ENCODE assay signal across 9 cellular contexts in genomic region chr3:197454014-197454413, GRCh38.
DNase-seq lines count a peak whose midpoint lies in the region; ATAC-seq, FAIRE-seq and TF ChIP-seq lines count a peak whose summit lies in the region.
"Had no signal": no experiment of that assay in that cellular context is flagged by ENCODE, and none has a peak within 500 bp of the region (broad histone marks: within the 10 kb centered on the region; RNA-seq: fewer than 3 reads in every experiment).

No MANE protein-coding gene starts in this region.

- no peak for TF ChIP-seq EP300 in GM12878 (IDR thresholded peaks at IDR 0.05; ENCODE audit: borderline replicate concordance in 1 of 2, control insufficient read depth in 1 of 2, low read depth in 2 of 2, low read length in 2 of 2)

- no peaks in the 10 kb centered on the region for H3K36me3 Mint-ChIP-seq in neural progenitor cell

- H2AK5ac ChIP-seq in IMR-90 (ENCODE audit: low read depth, low read length) = no peak overlapping the region

- H4K91ac ChIP-seq in IMR-90 (ENCODE audit: insufficient read depth, low read depth, low read length) = no peak overlapping the region

- H3K9me3 ChIP-seq in IMR-90 (ENCODE audit: control insufficient read depth, insufficient read depth, low read length) (no peaks in the 10 kb centered on the region), GM12878 (replicated peaks; ENCODE audit: control insufficient read depth, insufficient read depth, low read length) (no peaks in the 10 kb centered on the region), neural progenitor cell (ENCODE audit: low read depth) (no peaks in the 10 kb centered on the region)

- H3K4me1 ChIP-seq in IMR-90 (ENCODE audit: control insufficient read depth, insufficient read depth, low read length) = peaks cover 7% of the 10 kb centered on the region
- no peaks in the 10 kb centered on the region for H3K4me1 ChIP-seq in GM12878 (ENCODE audit: control insufficient read depth, insufficient read depth, low read length)
- peaks cover 22% of the 10 kb centered on the region for H3K4me1 ChIP-seq in neural progenitor cell

- H2AFZ ChIP-seq in IMR-90 (replicated peaks; ENCODE audit: low read length, poor library complexity) = no peak overlapping the region
- no peak overlapping the region for H2AFZ ChIP-seq in GM12878 (ENCODE audit: control insufficient read depth, low read depth, low read length)
- H2AFZ ChIP-seq in neural progenitor cell (replicated peaks) = no peak overlapping the region

- BruUV-seq in IMR-90 (replicated peaks; lab: Mats Ljungman, UMichigan) (no TSS peak), GM12878 (replicated peaks; lab: Mats Ljungman, UMichigan) (no TSS peak)

- TF ChIP-seq CTCF in IMR-90 (conservative IDR thresholded peaks at IDR 0.05; ENCODE audit: low read depth, low read length) (no peak), GM12878 (IDR thresholded peaks at IDR 0.05 in 2 of 3, conservative IDR thresholded peaks at IDR 0.05 in 1 of 3; ENCODE audit: control insufficient read depth in 2 of 3, extremely low read depth in 1 of 3, insufficient read depth in 1 of 3, low read depth in 3 of 3, low read length in 3 of 3) (peak; percentile 59 to 74 (median 59); a peak in 5 of 6 replicates), neural progenitor cell (IDR thresholded peaks at IDR 0.05) (peak; percentile 27)

- H3F3A ChIP-seq in neural progenitor cell (ENCODE audit: low read depth) = peaks cover 28% of the 10 kb centered on the region

- H3K4me2 ChIP-seq in IMR-90 (ENCODE audit: low read depth, low read length) (no peak overlapping the region), GM12878 (ENCODE audit: control insufficient read depth, insufficient read depth) (no peak overlapping the region), neural progenitor cell (no peak overlapping the region)

- TF ChIP-seq POLR2A in IMR-90 (IDR thresholded peaks at IDR 0.05; ENCODE audit: low read depth, low read length) = no peak
- no peak for TF ChIP-seq POLR2A in GM12878 (IDR thresholded peaks at IDR 0.05; ENCODE audit: low read depth, low read length)

- no peak overlapping the region for H3K14ac ChIP-seq in IMR-90 (replicated peaks; ENCODE audit: low read depth, low read length)

- SMC1A ChIA-PET in GM12878 (lab: Charles Lee; ENCODE audit: uncharacterized antibody, unreplicated experiment) = interaction anchor here (0.7 to 2.9 kb wide), 19 partner anchors 11 to 250 kb away, joined by 3 to 52 read pairs (median 4); no protein-coding TSS in a partner anchor

- H3K56ac ChIP-seq in IMR-90 (ENCODE audit: extremely low read depth, insufficient read depth, low read length) = no peak overlapping the region

- H3K18ac ChIP-seq in IMR-90 (ENCODE audit: low read depth, low read length) = no peak overlapping the region

- no peak overlapping the region for H3K9ac ChIP-seq in IMR-90 (ENCODE audit: low read depth, low read length)
- no peak overlapping the region for H3K9ac ChIP-seq in GM12878 (ENCODE audit: control insufficient read depth, insufficient read depth, low read length)
- H3K9ac ChIP-seq in neural progenitor cell = no peak overlapping the region

- WGBS in IMR-90 (ENCODE audit: extremely low coverage in 2 of 2, insufficient read length in 1 of 2), 2 experiments = no CpG with 5 or more reads among the region's 3 CpGs
- 43% methylated on average over 3 of the region's 3 CpGs for WGBS in GM12878 (ENCODE audit: insufficient coverage, insufficient replicate concordance, low lambda C conversion rate, missing lambda C conversion rate)

- H3K4me1 Mint-ChIP-seq in neural progenitor cell = peaks cover 19% of the 10 kb centered on the region

- H4K20me1 ChIP-seq in IMR-90 (ENCODE audit: insufficient read depth, low read length) (no peaks in the 10 kb centered on the region), GM12878 (ENCODE audit: control insufficient read depth, insufficient read depth) (no peaks in the 10 kb centered on the region), neural progenitor cell (ENCODE audit: low read depth) (no peaks in the 10 kb centered on the region)

- peak; percentile 9 for DNase-seq in NCI-H345 (lab: John Stamatoyannopoulos, UW)
- no peak for DNase-seq in NCI-H345 treated with DMSO at 0.1 percent for 48 hours (lab: John Stamatoyannopoulos, UW; ENCODE audit: unreplicated experiment)
- no peak for DNase-seq in IMR-90
- DNase-seq in GM12878 (ENCODE audit: low read depth, low spot score) = no peak
- DNase-seq in neural progenitor cell (ENCODE audit: low spot score) = no peak
- DNase-seq in NCI-H226 = no peak
- DNase-seq in NCI-H1092 (lab: John Stamatoyannopoulos, UW) = no peak

- H3K4me3 Mint-ChIP-seq in neural progenitor cell = peak overlapping the region; percentile 30

- H2BK120ac ChIP-seq in IMR-90 (ENCODE audit: low read depth, low read length) = no peak overlapping the region

- in situ Hi-C loops in IMR-90 (cut with MboI; ENCODE audit: low sequenced_read_pairs) (no loop called here), GM12878 (cut with MboI) (loop anchor here (5.0 kb wide), 1 partner anchor 192 kb away; no protein-coding TSS in a partner anchor)

- RAD21 ChIA-PET in GM12878 (lab: Charles Lee; ENCODE audit: unreplicated experiment) = interaction anchor here (0.8 to 2.2 kb wide), 13 partner anchors 48 to 230 kb away, joined by 3 to 54 read pairs (median 5); no protein-coding TSS in a partner anchor

- H3K79me1 ChIP-seq in IMR-90 (ENCODE audit: low read depth in 1 of 2, low read length in 2 of 2) = no peaks in the 10 kb centered on the region

- POLR2A ChIA-PET in IMR-90 (lab: Charles Lee; ENCODE audit: unreplicated experiment) (no interaction called here), GM12878 (lab: Charles Lee) (interaction anchor here (0.5 to 1.1 kb wide), 2 partner anchors 40 to 197 kb away, joined by 3 to 4 read pairs; no protein-coding TSS in a partner anchor)

- H3K79me2 ChIP-seq in GM12878 (ENCODE audit: control insufficient read depth, insufficient read depth, low read length) (no peaks in the 10 kb centered on the region), neural progenitor cell (ENCODE audit: low read depth) (no peaks in the 10 kb centered on the region)

- intact Hi-C loops in IMR-90 (cut with micrococcal nuclease) (no loop called here), GM12878 (cut with micrococcal nuclease; ENCODE audit: unreplicated experiment) (loop anchor here (2.0 to 10.0 kb wide), 3 partner anchors 59 to 229 kb away; partner anchors contain the start of gene DLG1)

- H3K4me3 ChIP-seq in IMR-90 (ENCODE audit: insufficient read depth, low read depth, low read length) (no peak overlapping the region), GM12878 (no peak overlapping the region), neural progenitor cell (no peak overlapping the region)

- H2BK15ac ChIP-seq in IMR-90 (ENCODE audit: low read depth, low read length) = no peak overlapping the region

- peaks cover 7% of the 10 kb centered on the region for H3K27me3 ChIP-seq in IMR-90 (ENCODE audit: control insufficient read depth, insufficient read depth, low read length)
- no peaks in the 10 kb centered on the region for H3K27me3 ChIP-seq in GM12878 (replicated peaks in 1 of 2; ENCODE audit: control insufficient read depth in 2 of 2, insufficient read depth in 2 of 2, low read length in 1 of 2)
- peaks cover 32% of the 10 kb centered on the region for H3K27me3 ChIP-seq in neural progenitor cell

- peaks cover 17% of the 10 kb centered on the region for H3K27me3 Mint-ChIP-seq in neural progenitor cell (ENCODE audit: insufficient read depth, low read depth)

- H4K5ac ChIP-seq in IMR-90 (ENCODE audit: low read depth, low read length) = no peak overlapping the region

- H3K23ac ChIP-seq in IMR-90 (ENCODE audit: low read depth, low read length) = no peak overlapping the region

- ATAC-seq in IMR-90 (ENCODE audit: low read depth) (no peak), GM12878 (peak; percentile 71), HG02970 (IDR thresholded peaks at IDR 0.05; ENCODE audit: low FRiP score, unreplicated experiment) (no peak)

- H2AK9ac ChIP-seq in IMR-90 (replicated peaks; ENCODE audit: low read depth, low read length, poor library complexity) = no peak overlapping the region

- peaks cover 8% of the 10 kb centered on the region for H3K9me1 ChIP-seq in IMR-90 (ENCODE audit: insufficient read depth, low read length)

- H3K36me3 ChIP-seq in IMR-90 (ENCODE audit: control insufficient read depth, insufficient read depth, low read length) (no peaks in the 10 kb centered on the region), GM12878 (ENCODE audit: control insufficient read depth in 2 of 2, insufficient read depth in 2 of 2, low read length in 1 of 2) (no peaks in the 10 kb centered on the region), neural progenitor cell (no peaks in the 10 kb centered on the region)

- H4K8ac ChIP-seq in IMR-90 (ENCODE audit: low read depth in 2 of 2, low read length in 2 of 2) = no peak overlapping the region

- dilution Hi-C loops in IMR-90 (cut with HindIII; ENCODE audit: low sequenced_read_pairs, unreplicated experiment) = no loop called here

- TF ChIP-seq RAD21 in IMR-90 (IDR thresholded peaks at IDR 0.05; ENCODE audit: low read length) (peak; percentile 34; the same call in 1 of the 2 replicates), GM12878 (IDR thresholded peaks at IDR 0.05; ENCODE audit: insufficient read depth, low read depth, low read length) (peak; percentile 91)

- H3K27ac ChIP-seq in IMR-90 (ENCODE audit: insufficient read depth, low read length) = no peak overlapping the region
- no peak overlapping the region for H3K27ac ChIP-seq in GM12878 (ENCODE audit: control insufficient read depth, insufficient read depth)
- H3K27ac ChIP-seq in neural progenitor cell = no peak overlapping the region
- H3K27ac ChIP-seq: C4-2B had no signal

- peak overlapping the region; percentile 15; the same call in 1 of the 2 replicates for H2BK20ac ChIP-seq in IMR-90 (ENCODE audit: low read depth, low read length)

- H2BK5ac ChIP-seq in IMR-90 (ENCODE audit: low read depth, low read length, poor library complexity, severe bottlenecking) = no peak overlapping the region

- CTCF ChIA-PET in IMR-90 (lab: Yijun Ruan, JAX) = interaction anchor here (0.6 to 1.8 kb wide), 3 partner anchors 47 to 222 kb away, joined by 3 to 6 read pairs (median 3); no protein-coding TSS in a partner anchor
- CTCF ChIA-PET in GM12878 (lab: Yijun Ruan, JAX) = interaction anchor here (0.5 to 4.9 kb wide), 24 partner anchors 9 to 450 kb away, joined by 3 to 98 read pairs (median 4); no protein-coding TSS in a partner anchor

- H3K4ac ChIP-seq in IMR-90 (ENCODE audit: low read depth, low read length) = 0 out of 2 replicates have a peak overlapping the region, but pooled peaks have one; percentile 13

- H3K9me3 Mint-ChIP-seq in neural progenitor cell = no peaks in the 10 kb centered on the region

- H3K27ac Mint-ChIP-seq in neural progenitor cell = no peak overlapping the region

- no peak for FAIRE-seq in GM12878 (lab: Jason Lieb, UNC)

TF ChIP-seq in IMR-90, 13 proteins besides CTCF, POLR2A, EP300 and RAD21:
- TF ChIP-seq MAZ (IDR thresholded peaks at IDR 0.05; ENCODE audit: borderline replicate concordance, low read depth, low read length) (no peak), SMC3 (IDR thresholded peaks at IDR 0.05; ENCODE audit: low read depth, low read length) (0 out of 2 replicates have a peak, but pooled peaks have one; percentile 5)

TF ChIP-seq in GM12878, 131 proteins besides CTCF, POLR2A, EP300 and RAD21 (continues in another document):
- TF ChIP-seq BACH1 (IDR thresholded peaks at IDR 0.05; ENCODE audit: borderline replicate concordance) = no peak
- TF ChIP-seq WRNIP1 (IDR thresholded peaks at IDR 0.05; ENCODE audit: borderline replicate concordance, low read depth, low read length) = no peak
- no peak for TF ChIP-seq SREBF1 (IDR thresholded peaks at IDR 0.05; ENCODE audit: low read length)
